ENCODE assay signal across 20 cellular contexts in genomic region chr6:92967352-92967751, GRCh38.
"Had no signal": no experiment of that assay in that cellular context is flagged by ENCODE, and none has a peak within 500 bp of the region (broad histone marks: within the 10 kb centered on the region; RNA-seq: fewer than 3 reads in every experiment).

No MANE protein-coding gene starts in this region.

- H3K27me3 Mint-ChIP-seq: activated CD4-positive, alpha-beta T cell treated with anti-CD3 and anti-CD28 coated beads, Interleukin-2, amount 10 ng/mL, durations not matched to agents 24 days and 14 days; activated CD8-positive, alpha-beta T cell treated with anti-CD3 and anti-CD28 coated beads for 36 hours; central memory CD8-positive, alpha-beta T cell; memory B cell; naive thymus-derived CD4-positive, alpha-beta T cell had no signal

- H3K27ac Mint-ChIP-seq: activated CD4-positive, alpha-beta T cell treated with anti-CD3 and anti-CD28 coated beads, Interleukin-2, amount 10 ng/mL, durations not matched to agents 24 days and 14 days; activated CD8-positive, alpha-beta T cell treated with anti-CD3 and anti-CD28 coated beads for 36 hours; memory B cell; naive thymus-derived CD4-positive, alpha-beta T cell had no signal

- H3K36me3 ChIP-seq: ascending aorta, colonic mucosa, gastrocnemius medialis, ovary, tibial artery had no signal

- H3K27me3 ChIP-seq: ascending aorta, colonic mucosa, gastrocnemius medialis, ovary, tibial artery had no signal

- H3K4me1 Mint-ChIP-seq: activated CD4-positive, alpha-beta T cell treated with anti-CD3 and anti-CD28 coated beads, Interleukin-2, amount 10 ng/mL, durations not matched to agents 24 days and 14 days; central memory CD8-positive, alpha-beta T cell; memory B cell; naive thymus-derived CD4-positive, alpha-beta T cell had no signal

- H3K4me3 Mint-ChIP-seq: activated CD4-positive, alpha-beta T cell treated with anti-CD3 and anti-CD28 coated beads, Interleukin-2, amount 10 ng/mL, durations not matched to agents 24 days and 14 days; activated CD8-positive, alpha-beta T cell treated with anti-CD3 and anti-CD28 coated beads for 36 hours; activated T-cell treated with anti-CD3 and anti-CD28 coated beads, Interleukin-2, amount 50 U/mL, for 4 hours; central memory CD8-positive, alpha-beta T cell; memory B cell; naive thymus-derived CD4-positive, alpha-beta T cell had no signal

- H3K9me3 ChIP-seq: ascending aorta, colonic mucosa, gastrocnemius medialis, ovary, psoas muscle, tibial artery had no signal

- H3K36me3 Mint-ChIP-seq: memory B cell; naive thymus-derived CD4-positive, alpha-beta T cell had no signal

- ATAC-seq: activated CD8-positive, alpha-beta T cell treated with anti-CD3 and anti-CD28 coated beads for 36 hours; activated T-cell treated with anti-CD3 and anti-CD28 coated beads, Interleukin-2, amount 50 U/mL, for 4 hours; gastrocnemius medialis; naive thymus-derived CD4-positive, alpha-beta T cell; psoas muscle; right cardiac atrium; stimulated activated naive CD8-positive, alpha-beta T cell treated with anti-CD3 and anti-CD28 coated beads, Interleukin-15, Interleukin-2, amounts not matched to agents 100 U/mL and 50 U/mL, for 24 hours had no signal

- H3K4me3 ChIP-seq: ascending aorta, colonic mucosa, gastrocnemius medialis, ovary, psoas muscle, tibial artery had no signal

- H3K4me1 ChIP-seq: ascending aorta, colonic mucosa, gastrocnemius medialis, psoas muscle, tibial artery had no signal

- H3K9me3 Mint-ChIP-seq: activated CD4-positive, alpha-beta T cell treated with anti-CD3 and anti-CD28 coated beads, Interleukin-2, amount 10 ng/mL, durations not matched to agents 24 days and 14 days; activated T-cell treated with anti-CD3 and anti-CD28 coated beads, Interleukin-2, amount 50 U/mL, for 4 hours had no signal

- FAIRE-seq: TTC549 had no signal

- DNase-seq: activated CD4-positive, alpha-beta T cell treated with anti-CD3 and anti-CD28 coated beads, Interleukin-2, amount 10 ng/mL, durations not matched to agents 24 days and 14 days; activated CD8-positive, alpha-beta T cell treated with anti-CD3 and anti-CD28 coated beads for 36 hours; activated effector memory CD4-positive, alpha-beta T cell treated with Interleukin-2 at 50 U/mL for 16 hours; activated naive CD4-positive, alpha-beta T cell treated with anti-CD3 and anti-CD28 coated beads, Interleukin-2, amount 50 U/mL, for 16 hours; activated T-cell treated with anti-CD3 and anti-CD28 coated beads, Interleukin-2, amount 50 U/mL, for 4 hours; colonic mucosa; gastrocnemius medialis; head of caudate nucleus; kidney glomerular epithelial cell; naive thymus-derived CD4-positive, alpha-beta T cell; ovary; psoas muscle; right cardiac atrium; stimulated activated naive CD8-positive, alpha-beta T cell treated with anti-CD3 and anti-CD28 coated beads, Interleukin-15, Interleukin-2, amounts not matched to agents 100 U/mL and 50 U/mL, for 24 hours; substantia nigra; tibial artery had no signal

- H3K27ac ChIP-seq: ascending aorta, colonic mucosa, gastrocnemius medialis, ovary, psoas muscle, tibial artery had no signal
